Comparison of ENCODE assay signal across 15 cellular contexts in genomic region chr20:34863421-34863965, GRCh38.
"Had no signal": no experiment of that assay in that cellular context is flagged by ENCODE, and none has a peak within 500 bp of the region (broad histone marks: within the 10 kb centered on the region; RNA-seq: fewer than 3 reads in every experiment).

No MANE protein-coding gene starts in this region.

- H3K27ac ChIP-seq: body of pancreas, epithelial cell of prostate, tibial artery had no signal

- ATAC-seq: activated CD8-positive, alpha-beta T cell treated with anti-CD3 and anti-CD28 coated beads, Interleukin-2, amount 10 ng/mL, durations not matched to agents 7 days and 5 days; body of pancreas; SK-N-SH treated with all-trans-retinoic acid at 6 μM for 48 hours; stimulated activated memory B cell treated with anti-CD40 and anti-IgM and Interleukin-4, amounts not matched to agents 10 μg/mL and 1 μg/mL and 100 μg/mL, for 72 hours had no signal

- H3K4me1 Mint-ChIP-seq: activated naive CD4-positive, alpha-beta T cell treated with anti-CD3 and anti-CD28 coated beads, Interleukin-2, amount 50 U/mL, for 24 hours; stimulated activated memory B cell treated with anti-CD40 and anti-IgM and Interleukin-4, amounts not matched to agents 10 μg/mL and 1 μg/mL and 100 μg/mL, for 72 hours had no signal

- H3K27me3 ChIP-seq: body of pancreas, tibial artery had no signal

- H3K4me1 ChIP-seq: tibial artery had no signal

- H3K9me3 ChIP-seq: body of pancreas, tibial artery had no signal

- H3K27ac Mint-ChIP-seq: activated CD8-positive, alpha-beta T cell treated with anti-CD3 and anti-CD28 coated beads, Interleukin-2, amount 10 ng/mL, durations not matched to agents 7 days and 5 days; activated naive CD4-positive, alpha-beta T cell treated with anti-CD3 and anti-CD28 coated beads, Interleukin-2, amount 50 U/mL, for 24 hours; stimulated activated memory B cell treated with anti-CD40 and anti-IgM and Interleukin-4, amounts not matched to agents 10 μg/mL and 1 μg/mL and 100 μg/mL, for 72 hours; T-helper 1 cell treated with Interleukin-12 subunit alpha and Interleukin-12 subunit beta and Interleukin-4 antibody, amounts not matched to agents 30 μg/mL and 1 μg/mL, for 36 hours had no signal

- H3K9me3 Mint-ChIP-seq: activated naive CD4-positive, alpha-beta T cell treated with anti-CD3 and anti-CD28 coated beads, Interleukin-2, amount 50 U/mL, for 24 hours; naive B cell; stimulated activated memory B cell treated with anti-CD40 and anti-IgM and Interleukin-4, amounts not matched to agents 10 μg/mL and 1 μg/mL and 100 μg/mL, for 72 hours; T-helper 1 cell treated with Interleukin-12 subunit alpha and Interleukin-12 subunit beta and Interleukin-4 antibody, amounts not matched to agents 30 μg/mL and 1 μg/mL, for 36 hours had no signal

- H3K4me3 ChIP-seq: body of pancreas, tibial artery had no signal

- DNase-seq: activated CD4-positive, alpha-beta T cell treated with anti-CD3 and anti-CD28 coated beads for 48 hours; activated CD8-positive, alpha-beta T cell treated with anti-CD3 and anti-CD28 coated beads, Interleukin-2, amount 10 ng/mL, durations not matched to agents 7 days and 5 days; body of pancreas; central memory CD4-positive, alpha-beta T cell; effector memory CD4-positive, alpha-beta T cell; hippocampal formation; midbrain; naive B cell; right cardiac atrium; tibial artery had no signal

- H3K27me3 Mint-ChIP-seq: activated naive CD4-positive, alpha-beta T cell treated with anti-CD3 and anti-CD28 coated beads, Interleukin-2, amount 50 U/mL, for 24 hours; naive B cell; stimulated activated memory B cell treated with anti-CD40 and anti-IgM and Interleukin-4, amounts not matched to agents 10 μg/mL and 1 μg/mL and 100 μg/mL, for 72 hours had no signal

- H3K4me3 Mint-ChIP-seq: activated CD8-positive, alpha-beta T cell treated with anti-CD3 and anti-CD28 coated beads, Interleukin-2, amount 10 ng/mL, durations not matched to agents 7 days and 5 days; activated naive CD4-positive, alpha-beta T cell treated with anti-CD3 and anti-CD28 coated beads, Interleukin-2, amount 50 U/mL, for 24 hours; stimulated activated memory B cell treated with anti-CD40 and anti-IgM and Interleukin-4, amounts not matched to agents 10 μg/mL and 1 μg/mL and 100 μg/mL, for 72 hours; T-helper 1 cell treated with Interleukin-12 subunit alpha and Interleukin-12 subunit beta and Interleukin-4 antibody, amounts not matched to agents 30 μg/mL and 1 μg/mL, for 36 hours had no signal
